26 cellular contexts compared by ENCODE assay signal in genomic region chr13:82647540-82647939, GRCh38.
DNase-seq lines count a peak whose midpoint lies in the region; ATAC-seq and TF ChIP-seq lines count a peak whose summit lies in the region.
"Had no signal": no experiment of that assay in that cellular context is flagged by ENCODE, and none has a peak within 500 bp of the region (broad histone marks: within the 10 kb centered on the region; RNA-seq: fewer than 3 reads in every experiment).

No MANE protein-coding gene starts in this region.

- no peak overlapping the region for H3K4me3 ChIP-seq in HCT116 (replicated peaks in 1 of 2; ENCODE audit: low read depth in 1 of 2, low read length in 2 of 2)
- H3K4me3 ChIP-seq in hepatocyte: no peak overlapping the region
- H3K4me3 ChIP-seq: SJSA1 had no signal

- H3K9me3 Mint-ChIP-seq in activated CD4-positive, alpha-beta memory T cell treated with anti-CD3 and anti-CD28 coated beads, Interleukin-2, amount 10 ng/mL, durations not matched to agents 7 days and 5 days: no peaks in the 10 kb centered on the region
- no peaks in the 10 kb centered on the region for H3K9me3 Mint-ChIP-seq in activated CD4-positive, alpha-beta T cell treated with anti-CD3 and anti-CD28 coated beads for 36 hours (ENCODE audit: low read depth)
- H3K9me3 Mint-ChIP-seq: CD8-positive, alpha-beta memory T cell had no signal

- H3K36me3 Mint-ChIP-seq in activated CD4-positive, alpha-beta memory T cell treated with anti-CD3 and anti-CD28 coated beads, Interleukin-2, amount 10 ng/mL, durations not matched to agents 7 days and 5 days (ENCODE audit: low read depth): no peaks in the 10 kb centered on the region
- H3K36me3 Mint-ChIP-seq in activated CD4-positive, alpha-beta T cell treated with anti-CD3 and anti-CD28 coated beads for 36 hours (ENCODE audit: low read depth): no peaks in the 10 kb centered on the region
- H3K36me3 Mint-ChIP-seq: CD8-positive, alpha-beta memory T cell; IgD-negative memory B cell; T-cell had no signal

- H3K9me3 ChIP-seq in HCT116 (ENCODE audit: control insufficient read depth in 1 of 2, insufficient read depth in 1 of 2, low read depth in 1 of 2, low read length in 2 of 2): no peaks in the 10 kb centered on the region
- no peaks in the 10 kb centered on the region for H3K9me3 ChIP-seq in hepatocyte (ENCODE audit: low read depth)
- H3K9me3 ChIP-seq: SJSA1 had no signal

- H3K27ac ChIP-seq in HCT116 (ENCODE audit: low read depth, low read length) (no peak overlapping the region), hepatocyte (no peak overlapping the region)
- H3K27ac ChIP-seq: C4-2B, HL-60, SJSA1 had no signal

- H3K79me2 ChIP-seq in HCT116 (ENCODE audit: insufficient read depth, low read length) (no peaks in the 10 kb centered on the region), hepatocyte (no peaks in the 10 kb centered on the region)

- H2AFZ ChIP-seq in HCT116 (ENCODE audit: low read depth, low read length, poor library complexity, severe bottlenecking) (no peak overlapping the region), hepatocyte (no peak overlapping the region)

- peak; percentile 47; the same call in 1 of the 2 replicates for ATAC-seq in HCT116
- ATAC-seq in activated CD4-positive, alpha-beta T cell treated with anti-CD3 and anti-CD28 coated beads for 36 hours: no peak
- ATAC-seq: T-cell had no signal

- intact Hi-C loops in HCT116 (cut with micrococcal nuclease): no loop called here
- intact Hi-C loops in activated CD4-positive, alpha-beta T cell treated with anti-CD3 and anti-CD28 coated beads for 36 hours (cut with DNase I, micrococcal nuclease): no loop called here

- no peak overlapping the region for H3K4me3 Mint-ChIP-seq in activated CD4-positive, alpha-beta memory T cell treated with anti-CD3 and anti-CD28 coated beads, Interleukin-2, amount 10 ng/mL, durations not matched to agents 7 days and 5 days
- no peak overlapping the region for H3K4me3 Mint-ChIP-seq in activated CD4-positive, alpha-beta T cell treated with anti-CD3 and anti-CD28 coated beads for 36 hours
- H3K4me3 Mint-ChIP-seq: CD8-positive, alpha-beta memory T cell; IgD-negative memory B cell; T-cell had no signal

- no TSS peak for BruUV-seq in HCT116 (replicated peaks; lab: Mats Ljungman, UMichigan)

- RAD21 ChIA-PET in HCT116 (lab: Charles Lee; ENCODE audit: low non-redundant PET in 1 of 2, low total read pairs in 2 of 2, uncharacterized antibody in 2 of 2, unreplicated experiment in 2 of 2): no interaction called here

- DNase-seq in HCT116 (ENCODE audit: low read depth, low spot score) (no peak), SK-MEL-5 (ENCODE audit: low read depth, low spot score) (peak; percentile 27), iPS-NIHi7 (ENCODE audit: extremely low spot score) (peak; percentile 14), COR-L47 (lab: John Stamatoyannopoulos, UW) (no peak), hepatocyte (ENCODE audit: low spot score) (no peak)
- DNase-seq in activated CD4-positive, alpha-beta memory T cell treated with anti-CD3 and anti-CD28 coated beads, Interleukin-2, amount 10 ng/mL, durations not matched to agents 7 days and 5 days: no peak
- no peak for DNase-seq in activated CD4-positive, alpha-beta T cell treated with anti-CD3 and anti-CD28 coated beads for 36 hours
- DNase-seq: Calu3; CD8-positive, alpha-beta memory T cell; DMS79 treated with DMSO at 0.1 percent for 48 hours; HCEC 1CT; NCI-H1092 treated with DMSO at 0.1 percent for 48 hours; NCI-H1436; NCI-H187; NCI-H2081 treated with DMSO at 0.1 percent for 48 hours; NCI-H2171; NCI-H226; NCI-H510A; NK-92 treated with Interleukin-12 subunit alpha and Interleukin-12 subunit beta, amount 100 ng/mL, for 24 hours; Right ventricle myocardium superior; RPMI8226; T-cell had no signal

- H3K4me1 ChIP-seq in HCT116 (ENCODE audit: control insufficient read depth in 1 of 2, insufficient read depth in 2 of 2, low read length in 2 of 2) (no peaks in the 10 kb centered on the region), hepatocyte (ENCODE audit: insufficient read depth) (no peaks in the 10 kb centered on the region)
- H3K4me1 ChIP-seq: SJSA1 had no signal

- H3K9ac ChIP-seq in HCT116 (ENCODE audit: low read length): no peak overlapping the region

- no peaks in the 10 kb centered on the region for H4K20me1 ChIP-seq in HCT116 (ENCODE audit: insufficient read depth)
- H4K20me1 ChIP-seq in hepatocyte (ENCODE audit: insufficient read depth, poor library complexity, severe bottlenecking): no peaks in the 10 kb centered on the region

- H3K4me2 ChIP-seq in HCT116 (ENCODE audit: low read length): no peak overlapping the region
- no peak overlapping the region for H3K4me2 ChIP-seq in hepatocyte

- no peak overlapping the region for H3K27ac Mint-ChIP-seq in activated CD4-positive, alpha-beta memory T cell treated with anti-CD3 and anti-CD28 coated beads, Interleukin-2, amount 10 ng/mL, durations not matched to agents 7 days and 5 days
- H3K27ac Mint-ChIP-seq in activated CD4-positive, alpha-beta T cell treated with anti-CD3 and anti-CD28 coated beads for 36 hours: no peak overlapping the region
- H3K27ac Mint-ChIP-seq: CD8-positive, alpha-beta memory T cell; IgD-negative memory B cell; T-cell had no signal

- POLR2A ChIA-PET in HCT116 (lab: Charles Lee): no interaction called here
- POLR2A ChIA-PET in activated CD4-positive, alpha-beta memory T cell treated with anti-CD3 and anti-CD28 coated beads, Interleukin-2, amount 10 ng/mL, durations not matched to agents 7 days and 5 days (lab: Charles Lee): no interaction called here
- POLR2A ChIA-PET in activated CD4-positive, alpha-beta T cell treated with anti-CD3 and anti-CD28 coated beads for 36 hours (lab: Charles Lee): no interaction called here

- no peaks in the 10 kb centered on the region for H3K4me1 Mint-ChIP-seq in activated CD4-positive, alpha-beta memory T cell treated with anti-CD3 and anti-CD28 coated beads, Interleukin-2, amount 10 ng/mL, durations not matched to agents 7 days and 5 days
- no peaks in the 10 kb centered on the region for H3K4me1 Mint-ChIP-seq in activated CD4-positive, alpha-beta T cell treated with anti-CD3 and anti-CD28 coated beads for 36 hours
- H3K4me1 Mint-ChIP-seq: CD8-positive, alpha-beta memory T cell; IgD-negative memory B cell; T-cell had no signal

- TF ChIP-seq POLR2A in HCT116 (IDR thresholded peaks at IDR 0.05; ENCODE audit: borderline replicate concordance, extremely low read depth, insufficient read depth, insufficient read length): no peak

- no peaks in the 10 kb centered on the region for H3K36me3 ChIP-seq in HCT116 (ENCODE audit: control insufficient read depth in 1 of 2, insufficient read depth in 2 of 2, low read length in 2 of 2)
- H3K36me3 ChIP-seq in hepatocyte (replicated peaks; ENCODE audit: insufficient read depth, low read depth): no peaks in the 10 kb centered on the region
- H3K36me3 ChIP-seq: SJSA1 had no signal

- H3K27me3 ChIP-seq in HCT116 (ENCODE audit: insufficient read depth, low read length) (no peaks in the 10 kb centered on the region), hepatocyte (no peaks in the 10 kb centered on the region)
- H3K27me3 ChIP-seq: SJSA1 had no signal

- in situ Hi-C loops in SK-MEL-5 (cut with HindIII; ENCODE audit: low pct_unique_long_range_greater_than_20kb, low sequenced_read_pairs): no loop called here

- no peaks in the 10 kb centered on the region for H3K9me2 ChIP-seq in HCT116 (ENCODE audit: insufficient read depth)
- H3K9me2 ChIP-seq in hepatocyte (replicated peaks; ENCODE audit: insufficient read depth): no peaks in the 10 kb centered on the region

- 100% methylated on average over 1 of the region's 1 CpG for WGBS in hepatocyte (ENCODE audit: low lambda C conversion rate, missing lambda C conversion rate)

- TF ChIP-seq CTCF in HCT116 (IDR thresholded peaks at IDR 0.05 in 2 of 3, conservative IDR thresholded peaks at IDR 0.05 in 1 of 3; ENCODE audit: borderline replicate concordance in 1 of 3, insufficient read depth in 1 of 3, low read depth in 2 of 3, low read length in 2 of 3) (no peak), hepatocyte (IDR thresholded peaks at IDR 0.05; ENCODE audit: poor library complexity) (no peak)

- TF ChIP-seq RAD21 in HCT116 (IDR thresholded peaks at IDR 0.05; ENCODE audit: low read depth): no peak

- CTCF ChIA-PET in HCT116 (lab: Charles Lee): no interaction called here
- CTCF ChIA-PET in activated CD4-positive, alpha-beta memory T cell treated with anti-CD3 and anti-CD28 coated beads, Interleukin-2, amount 10 ng/mL, durations not matched to agents 7 days and 5 days (lab: Charles Lee): no interaction called here
- CTCF ChIA-PET in activated CD4-positive, alpha-beta T cell treated with anti-CD3 and anti-CD28 coated beads for 36 hours (lab: Charles Lee): no interaction called here

- H3K27me3 Mint-ChIP-seq in activated CD4-positive, alpha-beta memory T cell treated with anti-CD3 and anti-CD28 coated beads, Interleukin-2, amount 10 ng/mL, durations not matched to agents 7 days and 5 days: no peaks in the 10 kb centered on the region
- no peaks in the 10 kb centered on the region for H3K27me3 Mint-ChIP-seq in activated CD4-positive, alpha-beta T cell treated with anti-CD3 and anti-CD28 coated beads for 36 hours
- H3K27me3 Mint-ChIP-seq: CD8-positive, alpha-beta memory T cell; IgD-negative memory B cell; T-cell had no signal

TF ChIP-seq in HCT116, 20 proteins besides CTCF, POLR2A, EP300 and RAD21 (continues in another document):
- TF ChIP-seq POLR2AphosphoS5 (IDR thresholded peaks at IDR 0.05; ENCODE audit: low read depth, low read length): no peak
- TF ChIP-seq ZFX (IDR thresholded peaks at IDR 0.05): no peak
- no peak for TF ChIP-seq SP1 (IDR thresholded peaks at IDR 0.05; ENCODE audit: low read depth)
- TF ChIP-seq FOSL1 (IDR thresholded peaks at IDR 0.05; ENCODE audit: low read depth): no peak
- no peak for TF ChIP-seq SIN3A (IDR thresholded peaks at IDR 0.05; ENCODE audit: low read depth)
- TF ChIP-seq SRF (IDR thresholded peaks at IDR 0.05; ENCODE audit: low read depth): no peak
- TF ChIP-seq ZNF274 (IDR thresholded peaks at IDR 0.05; ENCODE audit: low read depth, low read length): no peak
- no peak for TF ChIP-seq EZH2 (IDR thresholded peaks at IDR 0.05)
- no peak for TF ChIP-seq JUND (IDR thresholded peaks at IDR 0.05)
- TF ChIP-seq CEBPB (IDR thresholded peaks at IDR 0.05; ENCODE audit: low read depth): no peak
- TF ChIP-seq TCF7L2 (IDR thresholded peaks at IDR 0.05; ENCODE audit: borderline replicate concordance, extremely low read depth, insufficient read depth, insufficient read length): no peak
- TF ChIP-seq, protein P1, sequence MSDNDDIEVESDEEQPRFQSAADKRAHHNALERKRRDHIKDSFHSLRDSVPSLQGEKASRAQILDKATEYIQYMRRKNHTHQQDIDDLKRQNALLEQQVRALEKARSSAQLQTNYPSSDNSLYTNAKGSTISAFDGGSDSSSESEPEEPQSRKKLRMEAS (IDR thresholded peaks at IDR 0.05): no peak
- no peak for TF ChIP-seq CBX3 (IDR thresholded peaks at IDR 0.05; ENCODE audit: low read depth)
- TF ChIP-seq EGR1 (IDR thresholded peaks at IDR 0.05; ENCODE audit: low read depth): no peak
- no peak for TF ChIP-seq YY1 (IDR thresholded peaks at IDR 0.05; ENCODE audit: extremely low read depth, insufficient replicate concordance, low read depth, low read length)

Comparison
In these comparisons a context has a peak if more than half of its experiments do, and no peak if none do; other contexts are left out.
1. DNase-seq: peak in SK-MEL-5 (single experiment) and iPS-NIHi7 (single experiment); none in HCT116 (single experiment), activated CD4-positive, alpha-beta memory T cell treated with anti-CD3 and anti-CD28 coated beads, Interleukin-2, amount 10 ng/mL, durations not matched to agents 7 days and 5 days (single experiment), COR-L47 (single experiment), hepatocyte (single experiment) and activated CD4-positive, alpha-beta T cell treated with anti-CD3 and anti-CD28 coated beads for 36 hours (single experiment).